ENCODE assay signal across 1 cellular context in genomic region chr7:151053751-151054150, GRCh38.
A peak's percentile ranks its signal among the peaks of the same experiment; 100 is the strongest.
TF ChIP-seq lines count a peak whose summit lies in the region.

No MANE protein-coding gene starts in this region.

TF ChIP-seq in K562, 482 proteins besides CTCF, POLR2A, EP300 and RAD21:
- TF ChIP-seq, protein P1, sequence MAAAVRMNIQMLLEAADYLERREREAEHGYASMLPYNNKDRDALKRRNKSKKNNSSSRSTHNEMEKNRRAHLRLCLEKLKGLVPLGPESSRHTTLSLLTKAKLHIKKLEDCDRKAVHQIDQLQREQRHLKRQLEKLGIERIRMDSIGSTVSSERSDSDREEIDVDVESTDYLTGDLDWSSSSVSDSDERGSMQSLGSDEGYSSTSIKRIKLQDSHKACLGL (CRISPR knock-in tag; IDR thresholded peaks at IDR 0.05; ENCODE audit: borderline replicate concordance, poor library complexity, severe bottlenecking): no peak
- TF ChIP-seq ZFX (CRISPR knock-in tag; IDR thresholded peaks at IDR 0.05) (0 out of 2 replicates have a peak, but pooled peaks have one; percentile 26), POLR2G (IDR thresholded peaks at IDR 0.05; ENCODE audit: low read depth, low read length) (0 out of 2 replicates have a peak, but pooled peaks have one; percentile 13)
TF ChIP-seq in K562: peak in this region for 2.
